ENCODE assay signal across 1 cellular context in the genomic region with DNA sequence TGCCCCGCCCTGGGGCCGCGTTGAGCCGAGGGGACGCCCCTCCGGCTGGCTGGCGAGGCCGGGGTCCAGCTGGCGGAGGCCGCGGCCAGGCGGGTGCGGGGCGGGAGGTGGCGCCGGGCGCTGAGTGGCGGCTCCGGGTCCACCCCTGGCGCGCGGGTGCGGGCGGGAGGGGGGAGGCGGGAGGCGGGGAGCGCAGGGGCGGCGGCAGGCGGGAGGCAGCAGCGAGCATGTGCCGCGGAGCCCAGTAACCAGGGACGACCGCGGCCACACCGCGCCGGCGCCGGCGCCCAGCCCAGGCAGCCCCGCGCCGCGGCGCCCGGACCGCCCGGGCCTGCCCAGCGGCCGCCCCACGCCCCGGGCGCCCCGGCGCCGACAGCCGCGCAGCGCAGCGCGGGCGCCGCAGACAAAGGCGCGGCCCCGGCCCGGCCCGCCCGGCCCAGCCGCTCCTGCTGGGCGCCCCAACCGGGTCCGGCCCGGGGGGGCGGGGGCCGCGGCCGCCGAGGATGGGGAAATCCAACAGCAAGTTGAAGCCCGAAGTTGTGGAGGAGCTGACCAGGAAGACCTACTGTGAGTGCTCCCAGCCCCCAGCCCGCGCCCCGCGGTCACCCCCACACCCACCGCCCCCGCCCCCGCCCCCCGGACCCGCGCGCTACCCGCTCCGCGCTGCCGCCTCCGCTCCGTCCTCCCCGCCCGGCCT.
TF ChIP-seq lines count a peak whose summit lies in the region.

A gene (plus strand): TSS at position 244 of the 697 bp plus-strand sequence. CDS start 260 bp downstream, at position 504.

TF ChIP-seq in GM12878, 131 proteins besides CTCF, POLR2A, EP300 and RAD21 (continued from another document):
- TF ChIP-seq, protein P1, sequence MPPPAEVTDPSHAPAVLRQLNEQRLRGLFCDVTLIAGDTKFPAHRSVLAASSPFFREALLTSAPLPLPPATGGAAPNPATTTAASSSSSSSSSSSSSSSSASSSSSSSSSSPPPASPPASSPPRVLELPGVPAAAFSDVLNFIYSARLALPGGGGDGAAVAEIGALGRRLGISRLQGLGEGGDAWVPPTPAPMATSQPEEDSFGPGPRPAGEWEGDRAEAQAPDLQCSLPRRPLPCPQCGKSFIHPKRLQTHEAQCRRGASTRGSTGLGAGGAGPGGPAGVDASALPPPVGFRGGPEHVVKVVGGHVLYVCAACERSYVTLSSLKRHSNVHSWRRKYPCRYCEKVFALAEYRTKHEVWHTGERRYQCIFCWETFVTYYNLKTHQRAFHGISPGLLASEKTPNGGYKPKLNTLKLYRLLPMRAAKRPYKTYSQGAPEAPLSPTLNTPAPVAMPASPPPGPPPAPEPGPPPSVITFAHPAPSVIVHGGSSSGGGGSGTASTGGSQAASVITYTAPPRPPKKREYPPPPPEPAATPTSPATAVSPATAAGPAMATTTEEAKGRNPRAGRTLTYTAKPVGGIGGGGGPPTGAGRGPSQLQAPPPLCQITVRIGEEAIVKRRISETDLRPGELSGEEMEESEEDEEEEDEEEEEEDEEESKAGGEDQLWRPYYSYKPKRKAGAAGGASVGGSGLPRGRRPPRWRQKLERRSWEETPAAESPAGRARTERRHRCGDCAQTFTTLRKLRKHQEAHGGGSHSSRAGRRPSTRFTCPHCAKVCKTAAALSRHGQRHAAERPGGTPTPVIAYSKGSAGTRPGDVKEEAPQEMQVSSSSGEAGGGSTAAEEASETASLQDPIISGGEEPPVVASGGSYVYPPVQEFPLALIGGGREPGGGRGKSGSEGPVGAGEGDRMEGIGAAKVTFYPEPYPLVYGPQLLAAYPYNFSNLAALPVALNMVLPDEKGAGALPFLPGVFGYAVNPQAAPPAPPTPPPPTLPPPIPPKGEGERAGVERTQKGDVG (CRISPR knock-in tag; IDR thresholded peaks at IDR 0.05), result no peak
- TF ChIP-seq POLR2AphosphoS5 (IDR thresholded peaks at IDR 0.05; ENCODE audit: low read length), result no peak
- no peak for TF ChIP-seq STAT1 (conservative IDR thresholded peaks at IDR 0.05)
- TF ChIP-seq, protein P2, sequence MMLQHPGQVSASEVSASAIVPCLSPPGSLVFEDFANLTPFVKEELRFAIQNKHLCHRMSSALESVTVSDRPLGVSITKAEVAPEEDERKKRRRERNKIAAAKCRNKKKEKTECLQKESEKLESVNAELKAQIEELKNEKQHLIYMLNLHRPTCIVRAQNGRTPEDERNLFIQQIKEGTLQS (IDR thresholded peaks at IDR 0.05; ENCODE audit: borderline replicate concordance, extremely low read depth, low read depth, low read length), result no peak
- no peak for TF ChIP-seq SPI1 (IDR thresholded peaks at IDR 0.05; ENCODE audit: borderline replicate concordance, insufficient read depth, low read depth, low read length)
- TF ChIP-seq MYB (IDR thresholded peaks at IDR 0.05; ENCODE audit: borderline replicate concordance, low read depth, low read length), result no peak
- TF ChIP-seq FOXM1 (IDR thresholded peaks at IDR 0.05; ENCODE audit: low read depth, low read length), result no peak
- TF ChIP-seq, protein P3, sequence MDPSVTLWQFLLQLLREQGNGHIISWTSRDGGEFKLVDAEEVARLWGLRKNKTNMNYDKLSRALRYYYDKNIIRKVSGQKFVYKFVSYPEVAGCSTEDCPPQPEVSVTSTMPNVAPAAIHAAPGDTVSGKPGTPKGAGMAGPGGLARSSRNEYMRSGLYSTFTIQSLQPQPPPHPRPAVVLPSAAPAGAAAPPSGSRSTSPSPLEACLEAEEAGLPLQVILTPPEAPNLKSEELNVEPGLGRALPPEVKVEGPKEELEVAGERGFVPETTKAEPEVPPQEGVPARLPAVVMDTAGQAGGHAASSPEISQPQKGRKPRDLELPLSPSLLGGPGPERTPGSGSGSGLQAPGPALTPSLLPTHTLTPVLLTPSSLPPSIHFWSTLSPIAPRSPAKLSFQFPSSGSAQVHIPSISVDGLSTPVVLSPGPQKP (IDR thresholded peaks at IDR 0.05; ENCODE audit: low read depth, low read length), result no peak
- TF ChIP-seq, protein P4, sequence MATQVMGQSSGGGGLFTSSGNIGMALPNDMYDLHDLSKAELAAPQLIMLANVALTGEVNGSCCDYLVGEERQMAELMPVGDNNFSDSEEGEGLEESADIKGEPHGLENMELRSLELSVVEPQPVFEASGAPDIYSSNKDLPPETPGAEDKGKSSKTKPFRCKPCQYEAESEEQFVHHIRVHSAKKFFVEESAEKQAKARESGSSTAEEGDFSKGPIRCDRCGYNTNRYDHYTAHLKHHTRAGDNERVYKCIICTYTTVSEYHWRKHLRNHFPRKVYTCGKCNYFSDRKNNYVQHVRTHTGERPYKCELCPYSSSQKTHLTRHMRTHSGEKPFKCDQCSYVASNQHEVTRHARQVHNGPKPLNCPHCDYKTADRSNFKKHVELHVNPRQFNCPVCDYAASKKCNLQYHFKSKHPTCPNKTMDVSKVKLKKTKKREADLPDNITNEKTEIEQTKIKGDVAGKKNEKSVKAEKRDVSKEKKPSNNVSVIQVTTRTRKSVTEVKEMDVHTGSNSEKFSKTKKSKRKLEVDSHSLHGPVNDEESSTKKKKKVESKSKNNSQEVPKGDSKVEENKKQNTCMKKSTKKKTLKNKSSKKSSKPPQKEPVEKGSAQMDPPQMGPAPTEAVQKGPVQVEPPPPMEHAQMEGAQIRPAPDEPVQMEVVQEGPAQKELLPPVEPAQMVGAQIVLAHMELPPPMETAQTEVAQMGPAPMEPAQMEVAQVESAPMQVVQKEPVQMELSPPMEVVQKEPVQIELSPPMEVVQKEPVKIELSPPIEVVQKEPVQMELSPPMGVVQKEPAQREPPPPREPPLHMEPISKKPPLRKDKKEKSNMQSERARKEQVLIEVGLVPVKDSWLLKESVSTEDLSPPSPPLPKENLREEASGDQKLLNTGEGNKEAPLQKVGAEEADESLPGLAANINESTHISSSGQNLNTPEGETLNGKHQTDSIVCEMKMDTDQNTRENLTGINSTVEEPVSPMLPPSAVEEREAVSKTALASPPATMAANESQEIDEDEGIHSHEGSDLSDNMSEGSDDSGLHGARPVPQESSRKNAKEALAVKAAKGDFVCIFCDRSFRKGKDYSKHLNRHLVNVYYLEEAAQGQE (IDR thresholded peaks at IDR 0.05; ENCODE audit: low read depth, low read length), result no peak
- no peak for TF ChIP-seq ATF7 (IDR thresholded peaks at IDR 0.05; ENCODE audit: low read depth)
- no peak for TF ChIP-seq SREBF1 (IDR thresholded peaks at IDR 0.05; ENCODE audit: low read length)
- TF ChIP-seq BCL11A (IDR thresholded peaks at IDR 0.05; ENCODE audit: low read depth, low read length), result no peak
